12 cellular contexts compared by ENCODE assay signal in genomic region chr15:22887157-22887951, GRCh38. TPM values are rescaled to one million over a fixed set of nuclear protein-coding genes. Genes with fewer than 3 reads are reported as not detected.
DNase-seq lines count a peak whose midpoint lies in the region; ATAC-seq and TF ChIP-seq lines count a peak whose summit lies in the region.
"Had no signal": no experiment of that assay in that cellular context is flagged by ENCODE, and none has a peak within 500 bp of the region (broad histone marks: within the 10 kb centered on the region; RNA-seq: fewer than 3 reads in every experiment).

No MANE protein-coding gene starts in this region.

- no peaks in the 10 kb centered on the region for H3K27me3 ChIP-seq in transverse colon
- H3K27me3 ChIP-seq: thyroid gland had no signal

- in situ Hi-C loops in transverse colon (cut with MboI; ENCODE audit: low pct_ligation_motif_present in 1 of 4, low pct_unique_long_range_greater_than_20kb in 1 of 4, low sequenced_read_pairs in 3 of 4) = no loop called here

- peaks cover 12% of the 10 kb centered on the region for H3K4me1 Mint-ChIP-seq in brain
- H3K4me1 Mint-ChIP-seq: activated naive CD4-positive, alpha-beta T cell treated with anti-CD3 and anti-CD28 coated beads, Interleukin-2, amount 50 U/mL, for 24 hours had no signal

- no peak for ATAC-seq in GM18858 (IDR thresholded peaks at IDR 0.05; ENCODE audit: unreplicated experiment)
- ATAC-seq: activated CD4-positive, CD25-positive, alpha-beta regulatory T cell treated with anti-CD3 and anti-CD28 coated beads, Interleukin-2, amount 50 U/mL, for 24 hours had no signal

- peaks cover 0 to 15% (median 5%) of the 10 kb centered on the region in 4 donors for H3K4me1 ChIP-seq in transverse colon
- H3K4me1 ChIP-seq: thyroid gland had no signal

- TF ChIP-seq POLR2A in transverse colon (IDR thresholded peaks at IDR 0.05) = no peak

- H3K27ac ChIP-seq in transverse colon = peak overlapping the region in 1 of 4 donors; percentile 46
- H3K27ac ChIP-seq: thyroid gland had no signal

- H3K27ac Mint-ChIP-seq in brain = peak overlapping the region in 4 of 5 experiments; percentile 60 to 94 (median 67)
- H3K27ac Mint-ChIP-seq: activated naive CD4-positive, alpha-beta T cell treated with anti-CD3 and anti-CD28 coated beads, Interleukin-2, amount 50 U/mL, for 24 hours had no signal

- peaks cover 46% of the 10 kb centered on the region for H3K36me3 Mint-ChIP-seq in brain
- H3K36me3 Mint-ChIP-seq: activated naive CD4-positive, alpha-beta T cell treated with anti-CD3 and anti-CD28 coated beads, Interleukin-2, amount 50 U/mL, for 24 hours had no signal

- 83 to 97% methylated on average over 6 to 14 of the region's 14 CpGs for WGBS in transverse colon (ENCODE audit: low coverage in 1 of 2), 2 donors

- H3K36me3 ChIP-seq in transverse colon = peaks cover 0 to 22% (median 7%) of the 10 kb centered on the region in 4 donors

- no peak overlapping the region for H3K4me3 ChIP-seq in transverse colon
- H3K4me3 ChIP-seq: thyroid gland had no signal

- H3K27me3 Mint-ChIP-seq in brain = no peaks in the 10 kb centered on the region
- H3K27me3 Mint-ChIP-seq: activated naive CD4-positive, alpha-beta T cell treated with anti-CD3 and anti-CD28 coated beads, Interleukin-2, amount 50 U/mL, for 24 hours had no signal

- DNase-seq in NCI-H2171 treated with DMSO at 0.1 percent for 48 hours (lab: John Stamatoyannopoulos, UW) (peak; percentile 15), NCI-H2171 (lab: John Stamatoyannopoulos, UW) (no peak), hepatic stellate cell (ENCODE audit: low spot score) (peak; percentile 92), transverse colon (peak; percentile 64), NAMALWA (ENCODE audit: low spot score) (no peak), germinal center (ENCODE audit: low spot score) (no peak)
- DNase-seq: midbrain, thyroid gland had no signal

- intact Hi-C loops in transverse colon (cut with DNase I; ENCODE audit: low total_unique reads) = no loop called here

- no peak for TF ChIP-seq CTCF in brain (conservative IDR thresholded peaks at IDR 0.05)
- TF ChIP-seq CTCF in transverse colon (IDR thresholded peaks at IDR 0.05) = no peak

- no peaks in the 10 kb centered on the region for H3K9me3 Mint-ChIP-seq in brain
- H3K9me3 Mint-ChIP-seq: activated naive CD4-positive, alpha-beta T cell treated with anti-CD3 and anti-CD28 coated beads, Interleukin-2, amount 50 U/mL, for 24 hours had no signal

- no peaks in the 10 kb centered on the region for H3K9me3 ChIP-seq in transverse colon
- H3K9me3 ChIP-seq: thyroid gland had no signal

- H3K4me3 Mint-ChIP-seq in brain = no peak overlapping the region
- H3K4me3 Mint-ChIP-seq: activated naive CD4-positive, alpha-beta T cell treated with anti-CD3 and anti-CD28 coated beads, Interleukin-2, amount 50 U/mL, for 24 hours had no signal

- TF ChIP-seq EP300 in transverse colon (IDR thresholded peaks at IDR 0.05; ENCODE audit: low read depth) = no peak

RNA-seq across cellular contexts. Expression of gene NIPA2, which starts 48.9 kb away (rescaled TPM):
- 36.9 TPM for polyA plus RNA-seq in brain (ENCODE audit: insufficient read depth, low read depth, low replicate concordance)
- 10 to 100 TPM; 14.7 to 78.6 (median 50.4) TPM for total RNA-seq in transverse colon

Comparison
In these comparisons a context has a peak if more than half of its experiments do, and no peak if none do; other contexts are left out.
1. DNase-seq: peak in NCI-H2171 treated with DMSO at 0.1 percent for 48 hours (single experiment), hepatic stellate cell (single experiment) and transverse colon (single experiment); none in NCI-H2171 (single experiment), NAMALWA (single experiment) and germinal center (single experiment).